26 cellular contexts compared by ENCODE assay signal in genomic region chr9:97405551-97405950, GRCh38. TPM values are rescaled to one million over a fixed set of nuclear protein-coding genes. Genes with fewer than 3 reads are reported as not detected.
DNase-seq lines count a peak whose midpoint lies in the region; ATAC-seq, FAIRE-seq and TF ChIP-seq lines count a peak whose summit lies in the region.
"Had no signal": no experiment of that assay in that cellular context is flagged by ENCODE, and none has a peak within 500 bp of the region (broad histone marks: within the 10 kb centered on the region; RNA-seq: fewer than 3 reads in every experiment).

No MANE protein-coding gene starts in this region.

- no peak overlapping the region for H3K4me3 Mint-ChIP-seq in memory B cell
- H3K4me3 Mint-ChIP-seq: CD8-positive, alpha-beta memory T cell had no signal

- H3K9ac ChIP-seq in HepG2 (ENCODE audit: insufficient read depth, low read depth, low read length) = peak overlapping the region; percentile 66
- H3K9ac ChIP-seq: GM23248 had no signal

- intact Hi-C loops in HepG2 (cut with micrococcal nuclease; ENCODE audit: unreplicated experiment) = no loop called here
- intact Hi-C loops in right lobe of liver (cut with DNase I) = no loop called here

- H3K27ac ChIP-seq in HepG2 (ENCODE audit: extremely low read length, insufficient read depth, low read length) (peak overlapping the region; percentile 88), right lobe of liver (peak overlapping the region in 1 of 3 donors; percentile 84), WERI-Rb-1 (peak overlapping the region; percentile 58), RWPE1 (no peak overlapping the region)
- H3K27ac ChIP-seq: GM23248 had no signal

- DNase-seq in HepG2 (ENCODE audit: low spot score) (no peak), right lobe of liver (no peak), WERI-Rb-1 (no peak), memory B cell (ENCODE audit: low spot score in 2 of 2) (no peak), RWPE1 (ENCODE audit: low spot score) (no peak), NCI-H2107 treated with DMSO at 0.1 percent for 48 hours (lab: John Stamatoyannopoulos, UW; ENCODE audit: unreplicated experiment) (no peak)
- no peak for DNase-seq in activated CD4-positive, alpha-beta T cell treated with anti-CD3 and anti-CD28 coated beads, Interleukin-2, amount 50 U/mL, for 1 hour
- DNase-seq: 8988T; ACHN; BE2C; Calu3; CD8-positive, alpha-beta memory T cell; DMS79 treated with DMSO at 0.1 percent for 48 hours; GF-D8; GM23248; H7; KBM-7; NCI-H1105 treated with DMSO at 0.1 percent for 48 hours; NCI-H146; NCI-H1930; NCI-H2107; NCI-H446 treated with DMSO at 0.1 percent for 48 hours; NCI-H526 treated with DMSO at 0.1 percent for 48 hours; SHP77 treated with DMSO at 0.1 percent for 48 hours had no signal

- H3K9me3 Mint-ChIP-seq in memory B cell = peaks cover 7% of the 10 kb centered on the region

- peak overlapping the region; percentile 85 for H3K4me2 ChIP-seq in HepG2 (ENCODE audit: low read depth, low read length)

- TF ChIP-seq POLR2A in HepG2 (IDR thresholded peaks at IDR 0.05; ENCODE audit: insufficient read depth in 1 of 2, low read depth in 2 of 2, low read length in 2 of 2) = no peak
- TF ChIP-seq POLR2A in right lobe of liver (IDR thresholded peaks at IDR 0.05) = no peak

- no peak for TF ChIP-seq EP300 in HepG2 (IDR thresholded peaks at IDR 0.05; ENCODE audit: low read depth in 2 of 2, low read length in 2 of 2)
- TF ChIP-seq EP300 in HepG2 (CRISPR knock-in tag; IDR thresholded peaks at IDR 0.05; ENCODE audit: borderline replicate concordance) = no peak

- H3K79me2 ChIP-seq in HepG2 (ENCODE audit: insufficient read depth, low read length) = no peaks in the 10 kb centered on the region

- POLR2A ChIA-PET in HepG2 (lab: Yijun Ruan, JAX) = interaction anchor here (1.2 to 2.1 kb wide), 9 partner anchors 10 to 551 kb away, joined by 3 to 32 read pairs (median 9); partner anchors contain the start of genes NCBP1, TSTD2 and ZNF782
- POLR2A ChIA-PET in RWPE1 (lab: Yijun Ruan, JAX; ENCODE audit: low non-redundant PET) = no interaction called here

- no TSS peak for BruUV-seq in HepG2 (replicated peaks; lab: Mats Ljungman, UMichigan)

- no peaks in the 10 kb centered on the region for H4K20me1 ChIP-seq in HepG2 (ENCODE audit: insufficient read depth, low read length)

- in situ Hi-C loops in HepG2 (cut with HindIII; ENCODE audit: extremely low pct_ligation_motif_present, low pct_unique_long_range_greater_than_20kb) = no loop called here

- H3K27me3 ChIP-seq in HepG2 (ENCODE audit: control insufficient read depth in 1 of 2, insufficient read depth in 2 of 2, low read length in 2 of 2) (no peaks in the 10 kb centered on the region), right lobe of liver (no peaks in the 10 kb centered on the region), WERI-Rb-1 (ENCODE audit: insufficient read depth, low read depth, severe bottlenecking) (no peaks in the 10 kb centered on the region)

- no peaks in the 10 kb centered on the region for H3K36me3 ChIP-seq in HepG2 (replicated peaks in 1 of 2; ENCODE audit: control insufficient read depth in 1 of 2, insufficient read depth in 2 of 2, low read length in 2 of 2)
- H3K36me3 ChIP-seq in right lobe of liver = no peaks in the 10 kb centered on the region
- H3K36me3 ChIP-seq in WERI-Rb-1 = no peaks in the 10 kb centered on the region
- H3K36me3 ChIP-seq: BE2C had no signal

- H3K27me3 Mint-ChIP-seq in memory B cell = peaks cover 18% of the 10 kb centered on the region

- no peak for FAIRE-seq in HepG2 (lab: Jason Lieb, UNC)

- H3K4me3 ChIP-seq in HepG2 (replicated peaks in 1 of 3; ENCODE audit: insufficient read depth in 1 of 3, low read depth in 2 of 3, low read length in 3 of 3) (peak overlapping the region in 2 of 3 experiments; percentile 22 to 57; a peak in 2 of 6 replicates), right lobe of liver (no peak overlapping the region), WERI-Rb-1 (ENCODE audit: low read depth, low read length) (no peak overlapping the region)
- H3K4me3 ChIP-seq: GM23248 had no signal

- H2AFZ ChIP-seq in HepG2 (ENCODE audit: low read length) = peak overlapping the region; percentile 31
- H2AFZ ChIP-seq: GM23248 had no signal

- CTCF ChIA-PET in HepG2 (lab: Yijun Ruan, JAX; ENCODE audit: low intra/inter-chr PET ratio, low total read pairs) = no interaction called here
- CTCF ChIA-PET in RWPE1 (lab: Yijun Ruan, JAX) = no interaction called here

- H3K4me1 ChIP-seq in HepG2 (ENCODE audit: insufficient read depth, low read length) (peaks cover 80% of the 10 kb centered on the region), right lobe of liver (peaks cover 0 to 24% (median 8%) of the 10 kb centered on the region in 4 donors)
- H3K4me1 ChIP-seq: BE2C had no signal

- H3K4me1 Mint-ChIP-seq in memory B cell = no peaks in the 10 kb centered on the region
- H3K4me1 Mint-ChIP-seq: CD8-positive, alpha-beta memory T cell had no signal

- TF ChIP-seq RAD21 in HepG2 (CRISPR knock-in tag; IDR thresholded peaks at IDR 0.05) = no peak

- no peak overlapping the region for H3K27ac Mint-ChIP-seq in memory B cell
- H3K27ac Mint-ChIP-seq: CD14-positive monocyte; CD8-positive, alpha-beta memory T cell had no signal

- ATAC-seq in HepG2 (no peak), right lobe of liver (no peak), memory B cell (ENCODE audit: low read depth) (peak; percentile 93), GM18498 (IDR thresholded peaks at IDR 0.05; ENCODE audit: unreplicated experiment) (no peak)

- WGBS in HepG2 (ENCODE audit: low lambda C conversion rate) = 11% methylated on average over 2 of the region's 2 CpGs
- 13% methylated on average over 2 of the region's 2 CpGs for WGBS in right lobe of liver (ENCODE audit: insufficient coverage, low coverage, low lambda C conversion rate, missing lambda C conversion rate)

- TF ChIP-seq CTCF in HepG2 (CRISPR knock-in tag; IDR thresholded peaks at IDR 0.05) (no peak), right lobe of liver (IDR thresholded peaks at IDR 0.05) (no peak), WERI-Rb-1 (IDR thresholded peaks at IDR 0.05; ENCODE audit: low read depth, low read length) (no peak), RWPE1 (conservative IDR thresholded peaks at IDR 0.05; ENCODE audit: low read depth) (no peak)

- H3K36me3 Mint-ChIP-seq in memory B cell = peaks cover 5% of the 10 kb centered on the region
- H3K36me3 Mint-ChIP-seq: CD14-positive monocyte had no signal

- peaks cover 7% of the 10 kb centered on the region; the same call in 1 of the 2 replicates for H3K9me3 ChIP-seq in HepG2 (ENCODE audit: low read length)
- no peaks in the 10 kb centered on the region for H3K9me3 ChIP-seq in right lobe of liver
- peaks cover 24% of the 10 kb centered on the region for H3K9me3 ChIP-seq in WERI-Rb-1 (ENCODE audit: severe bottlenecking)
- H3K9me3 ChIP-seq: BE2C had no signal

TF ChIP-seq in HepG2, 621 proteins besides CTCF, POLR2A, EP300 and RAD21 (continues in another document):
- TF ChIP-seq SRSF1 (optimal IDR thresholded peaks at IDR 0.05; ENCODE audit: low read depth, low read length) (no peak), KLF6 (CRISPR knock-in tag; IDR thresholded peaks at IDR 0.05) (no peak), NONO (IDR thresholded peaks at IDR 0.05) (no peak), NONO (CRISPR knock-in tag; conservative IDR thresholded peaks at IDR 0.05) (no peak), SIX1 (CRISPR knock-in tag; IDR thresholded peaks at IDR 0.05; ENCODE audit: borderline replicate concordance) (no peak), ZNF367 (CRISPR knock-in tag; IDR thresholded peaks at IDR 0.05; ENCODE audit: borderline replicate concordance) (no peak), LRRFIP1 (CRISPR knock-in tag; conservative IDR thresholded peaks at IDR 0.05) (no peak), ZBTB20 (CRISPR knock-in tag; IDR thresholded peaks at IDR 0.05; ENCODE audit: borderline replicate concordance, low read depth) (no peak)

RNA-seq across cellular contexts. Expression of gene TDRD7, which starts 6.3 kb away (rescaled TPM):
- total RNA-seq in HepG2 (2016; rRNA removed; fragmentation: Illumina TruSeq; extraction: Trizol) (15.5 and 21.7 TPM in 2 replicates), right lobe of liver (1 to 10 TPM; 4.2 to 8.7 (median 6.8) TPM)
- total RNA-seq in HepG2 (2016; cell fraction: cytosol; rRNA removed; fragmentation: Illumina TruSeq; extraction: Trizol; ENCODE audit: low read depth) = 1.6 and 2.6 TPM in 2 replicates
- 15.0 and 22.9 TPM in 2 replicates for total RNA-seq in HepG2 (2016; cell fraction: insoluble cytoplasmic fraction; rRNA removed; fragmentation: Illumina TruSeq; extraction: Trizol)
- total RNA-seq in HepG2 (2016; cell fraction: membrane; rRNA removed; fragmentation: Illumina TruSeq; extraction: Trizol) = 5.1 and 6.1 TPM in 2 replicates
- 15.3 and 16.3 TPM in 2 replicates for total RNA-seq in HepG2 (2016; cell fraction: nucleus; rRNA removed; fragmentation: Illumina TruSeq; extraction: Trizol)
- polyA plus RNA-seq in HepG2 (2011; rRNA removed) = 9.8 and 10.3 TPM in 2 replicates
- 4.9 and 7.9 TPM in 2 replicates for polyA plus RNA-seq in HepG2 (2011; cell fraction: cytosol; rRNA removed)
- 8.9 and 10.2 TPM in 2 replicates for polyA plus RNA-seq in HepG2 (2011; cell fraction: nucleus; rRNA removed)
- 11.0 and 11.8 TPM in 2 replicates for polyA plus RNA-seq in HepG2 (2012)
- 0.72 and 0.84 TPM in 2 replicates for polyA plus RNA-seq in HepG2 (2016; cell fraction: cytosol; fragmentation: Illumina TruSeq; extraction: Trizol; ENCODE audit: low read depth)
- 15.1 and 16.3 TPM in 2 replicates for polyA plus RNA-seq in HepG2 (2016; cell fraction: insoluble cytoplasmic fraction; fragmentation: Illumina TruSeq; extraction: Trizol; ENCODE audit: low read depth)
- 1.6 and 1.8 TPM in 2 replicates for polyA plus RNA-seq in HepG2 (2016; cell fraction: membrane; fragmentation: Illumina TruSeq; extraction: Trizol; ENCODE audit: low read depth)
- 15.5 and 20.4 TPM in 2 replicates for polyA plus RNA-seq in HepG2 (2016; cell fraction: nucleus; fragmentation: Illumina TruSeq; extraction: Trizol; ENCODE audit: insufficient read depth, low read depth)
- polyA minus RNA-seq in HepG2 (2011; rRNA and poly(A)+ RNA removed; ENCODE audit: low replicate concordance) = 0.87 and 4.8 TPM in 2 replicates
- polyA minus RNA-seq in HepG2 (2011; cell fraction: cytosol; rRNA and poly(A)+ RNA removed) = 8.4 TPM in 2 replicates
- polyA minus RNA-seq in HepG2 (2011; cell fraction: nucleus; rRNA and poly(A)+ RNA removed) = 22.1 and 28.2 TPM in 2 replicates

Comparison
In these comparisons a context has a peak if more than half of its experiments do, and no peak if none do; other contexts are left out.
1. H3K4me3 ChIP-seq: peak in HepG2 (2 of 3); none in right lobe of liver (0 of 3) and WERI-Rb-1 (single experiment).